Comparison of ENCODE assay signal across 7 cellular contexts in the genomic region with DNA sequence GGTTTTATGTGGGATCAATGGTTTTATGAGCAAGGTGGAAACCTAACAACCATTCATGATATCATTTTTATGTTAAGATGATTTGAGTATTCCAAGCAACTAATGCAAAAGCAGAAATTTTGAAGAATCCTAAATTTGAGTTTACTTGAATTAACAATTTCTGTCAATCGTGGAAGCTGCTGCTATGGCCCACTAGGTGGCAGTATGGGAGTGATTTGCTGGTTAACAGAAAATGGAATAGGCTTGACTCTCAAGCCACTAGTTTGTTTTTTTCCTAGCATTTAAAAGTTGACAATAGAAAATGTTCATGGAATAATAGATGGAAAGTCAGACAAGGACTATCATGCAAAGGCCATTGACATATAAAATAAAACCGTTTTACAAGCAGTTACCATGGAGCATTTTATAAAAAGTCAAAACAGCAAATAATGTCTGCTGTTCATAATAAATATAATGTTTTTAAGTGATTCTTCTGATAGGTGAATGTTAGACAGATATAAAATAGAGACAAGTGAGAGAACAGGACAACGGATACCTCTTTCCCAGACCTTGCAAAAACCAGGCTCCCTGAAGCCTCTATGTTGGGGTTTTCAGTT. TPM values are rescaled to one million over a fixed set of nuclear protein-coding genes. Genes with fewer than 3 reads are reported as not detected.
A peak's percentile ranks its signal among the peaks of the same experiment; 100 is the strongest.
DNase-seq lines count a peak whose midpoint lies in the region; ATAC-seq and TF ChIP-seq lines count a peak whose summit lies in the region.

No MANE protein-coding gene starts in this region.

- no peak overlapping the region for H3K4me3 ChIP-seq in GM06990 (replicated peaks; ENCODE audit: low read depth, low read length)

- no peaks in the 10 kb centered on the region for H3K27me3 ChIP-seq in GM06990 (replicated peaks; ENCODE audit: control insufficient read depth, insufficient read depth, low read length)

- ATAC-seq in HG03571 (IDR thresholded peaks at IDR 0.05; ENCODE audit: unreplicated experiment), result no peak

- H3K36me3 ChIP-seq in GM06990 (ENCODE audit: control insufficient read depth, insufficient read depth, low read length), result no peaks in the 10 kb centered on the region

- in situ Hi-C loops in SK-MEL-5 (cut with HindIII; ENCODE audit: low pct_unique_long_range_greater_than_20kb, low sequenced_read_pairs), result no loop called here

- TF ChIP-seq CTCF in GM06990 (IDR thresholded peaks at IDR 0.05; ENCODE audit: insufficient read depth, low read length, poor library complexity, severe bottlenecking), result peak; percentile 85

- no peak for DNase-seq in GM06990 (ENCODE audit: extremely low read depth, insufficient read length)
- DNase-seq in HPDE6-E6E7 (ENCODE audit: extremely low spot score), result peak; percentile 17
- peak; percentile 60 for DNase-seq in SK-MEL-5 (ENCODE audit: low read depth, low spot score)
- DNase-seq in activated naive CD8-positive, alpha-beta T cell treated with anti-CD3 and anti-CD28 coated beads, Interleukin-2, amount 50 U/mL, for 16 hours (ENCODE audit: low read depth, low spot score), result peak; percentile 19
- DNase-seq in iPS DF 19.7 (ENCODE audit: low read depth, low spot score), result peak; percentile 7
- peak; percentile 9 to 55 (median 17) for DNase-seq in stimulated activated CD4-positive, alpha-beta T cell treated with anti-CD3 and anti-CD28 coated beads, Interleukin-12 subunit alpha, Interleukin-12 subunit beta, amount 100 ng/mL, for 48 hours (ENCODE audit: low read depth in 2 of 3, low spot score in 1 of 3)

RNA-seq across cellular contexts. Expression of a gene that starts 43.0 kb away (rescaled TPM):
- total RNA-seq in SK-MEL-5 (2014; rRNA removed; shearing (Covaris generic)), result 0.16 and 0.21 TPM in 2 replicates
- polyA plus RNA-seq in SK-MEL-5 (2015; cell fraction: cytosol; rRNA removed), result 0.08 and 0.12 TPM in 2 replicates
- polyA plus RNA-seq in SK-MEL-5 (2015; cell fraction: nucleus; rRNA removed), result not detected in 2 replicates
